ENCODE assay signal across 11 cellular contexts in genomic region chr7:2116903-2117680, GRCh38.
A peak's percentile ranks its signal among the peaks of the same experiment; 100 is the strongest.
DNase-seq lines count a peak whose midpoint lies in the region; ATAC-seq and TF ChIP-seq lines count a peak whose summit lies in the region.
"Had no signal": no experiment of that assay in that cellular context is flagged by ENCODE, and none has a peak within 500 bp of the region (broad histone marks: within the 10 kb centered on the region; RNA-seq: fewer than 3 reads in every experiment).

No MANE protein-coding gene starts in this region.

- H3K4me3 ChIP-seq in BE2C (ENCODE audit: low read depth, low read length): no peak overlapping the region

- no peak for TF ChIP-seq POLR2A in erythroblast (IDR thresholded peaks at IDR 0.05; ENCODE audit: low read length)

- peaks cover 38% of the 10 kb centered on the region for H3K4me1 ChIP-seq in BE2C

- H3K27me3 ChIP-seq in BE2C: no peaks in the 10 kb centered on the region

- no peaks in the 10 kb centered on the region for H3K9me3 ChIP-seq in BE2C

- ATAC-seq in HG03135 (IDR thresholded peaks at IDR 0.05; ENCODE audit: unreplicated experiment): no peak
- no peak for ATAC-seq in HG03520 (IDR thresholded peaks at IDR 0.05; ENCODE audit: unreplicated experiment)
- no peak for ATAC-seq in GM18502 (IDR thresholded peaks at IDR 0.05; ENCODE audit: poor library complexity, unreplicated experiment)
- no peak for ATAC-seq in HG02970 (IDR thresholded peaks at IDR 0.05; ENCODE audit: low FRiP score, unreplicated experiment)

- DNase-seq in BE2C (peak; percentile 73), NCI-H69 (lab: John Stamatoyannopoulos, UW) (peak; percentile 20), erythroblast (lab: John Stamatoyannopoulos, UW) (peak; percentile 12 to 26), myocyte (ENCODE audit: low read depth) (peak; percentile 88)
- DNase-seq: activated CD4-positive, CD25-positive, alpha-beta regulatory T cell; CD4-positive, alpha-beta T cell; NCI-H2171 treated with DMSO at 0.1 percent for 48 hours had no signal

- H3K36me3 ChIP-seq in BE2C: no peaks in the 10 kb centered on the region; the same call in 1 of the 2 replicates

- no peak for TF ChIP-seq CTCF in BE2C (IDR thresholded peaks at IDR 0.05; ENCODE audit: low read depth, low read length)

Comparison
In these comparisons a context has a peak if more than half of its experiments do, and no peak if none do; other contexts are left out.
1. DNase-seq: peak in every context shown above with its lines; median percentile 88 in myocyte; 73 in BE2C; 20 in NCI-H69; 19 in erythroblast.